18 cellular contexts compared by ENCODE assay signal in genomic region chr7:106219170-106219569, GRCh38.
DNase-seq lines count a peak whose midpoint lies in the region; ATAC-seq, FAIRE-seq and TF ChIP-seq lines count a peak whose summit lies in the region.
"Had no signal": no experiment of that assay in that cellular context is flagged by ENCODE, and none has a peak within 500 bp of the region (broad histone marks: within the 10 kb centered on the region; RNA-seq: fewer than 3 reads in every experiment).

No MANE protein-coding gene starts in this region.

- no peak overlapping the region for H3K4me3 ChIP-seq in left ventricle myocardium inferior
- no peak overlapping the region for H3K4me3 ChIP-seq in Loucy (ENCODE audit: low read length, poor library complexity, severe bottlenecking)
- no peak overlapping the region for H3K4me3 ChIP-seq in right cardiac atrium (ENCODE audit: low read length)
- H3K4me3 ChIP-seq in pancreas, result no peak overlapping the region
- H3K4me3 ChIP-seq: SJSA1 had no signal

- FAIRE-seq in pancreas (lab: Jason Lieb, UNC), result no peak
- FAIRE-seq: H1 had no signal

- no peaks in the 10 kb centered on the region for H4K20me1 ChIP-seq in Loucy (ENCODE audit: insufficient read depth, low read length, poor library complexity, severe bottlenecking)

- no peaks in the 10 kb centered on the region for H3F3A ChIP-seq in Loucy (ENCODE audit: low read depth)

- 0 out of 2 replicates have a peak overlapping the region, but pooled peaks have one; percentile 17 for H2AFZ ChIP-seq in Loucy (ENCODE audit: low read length)

- H3K27ac ChIP-seq in left ventricle myocardium inferior (replicated peaks) (peak overlapping the region; percentile 97), right cardiac atrium (ENCODE audit: low read length) (peak overlapping the region; percentile 39), pancreas (no peak overlapping the region)
- H3K27ac ChIP-seq: RWPE1, SJSA1 had no signal

- TF ChIP-seq CTCF in left ventricle myocardium inferior (IDR thresholded peaks at IDR 0.05; ENCODE audit: borderline replicate concordance), result no peak
- no peak for TF ChIP-seq CTCF in Loucy (conservative IDR thresholded peaks at IDR 0.05; ENCODE audit: low read length)
- no peak for TF ChIP-seq CTCF in pancreas (IDR thresholded peaks at IDR 0.05)

- H3K9me3 ChIP-seq in left ventricle myocardium inferior (replicated peaks) (no peaks in the 10 kb centered on the region), Loucy (ENCODE audit: insufficient read depth, low read depth, low read length) (no peaks in the 10 kb centered on the region), right cardiac atrium (ENCODE audit: control insufficient read depth, low read length) (no peaks in the 10 kb centered on the region), pancreas (no peaks in the 10 kb centered on the region)
- H3K9me3 ChIP-seq: SJSA1 had no signal

- 73% methylated on average over 3 of the region's 3 CpGs for WGBS in right cardiac atrium
- WGBS in pancreas, 2 donors, result 88 to 90% methylated on average over 3 of the region's 3 CpGs

- H3K27me3 ChIP-seq in left ventricle myocardium inferior (ENCODE audit: low read depth) (no peaks in the 10 kb centered on the region), Loucy (ENCODE audit: insufficient read depth, low read length, poor library complexity, severe bottlenecking) (no peaks in the 10 kb centered on the region), right cardiac atrium (ENCODE audit: control insufficient read depth, insufficient read depth) (no peaks in the 10 kb centered on the region), pancreas (no peaks in the 10 kb centered on the region)
- H3K27me3 ChIP-seq: SJSA1 had no signal

- H3K9me2 ChIP-seq in Loucy (replicated peaks; ENCODE audit: low read depth, low read length), result no peaks in the 10 kb centered on the region

- no peak overlapping the region for H3K4me2 ChIP-seq in Loucy (ENCODE audit: low read depth, low read length, poor library complexity, severe bottlenecking)

- H3K36me3 ChIP-seq in left ventricle myocardium inferior (no peaks in the 10 kb centered on the region), Loucy (ENCODE audit: insufficient read depth, low read length) (no peaks in the 10 kb centered on the region), pancreas (no peaks in the 10 kb centered on the region)
- H3K36me3 ChIP-seq: SJSA1 had no signal

- intact Hi-C loops in left ventricle myocardium inferior (cut with micrococcal nuclease), result loop anchor here (5.0 kb wide), 1 partner anchor 37 kb away; no protein-coding TSS in a partner anchor
- intact Hi-C loops in left ventricle myocardium superior (cut with micrococcal nuclease), result no loop called here
- intact Hi-C loops in right cardiac atrium (cut with DNase I), result no loop called here
- intact Hi-C loops in pancreas (cut with DNase I), result no loop called here

- H3K4me1 ChIP-seq in left ventricle myocardium inferior, result peaks cover 59% of the 10 kb centered on the region
- H3K4me1 ChIP-seq in Loucy (ENCODE audit: insufficient read depth, low read length, poor library complexity, severe bottlenecking), result no peaks in the 10 kb centered on the region
- H3K4me1 ChIP-seq in right cardiac atrium (ENCODE audit: control insufficient read depth, insufficient read depth, low read length), result peaks cover 15% of the 10 kb centered on the region
- peaks cover 12 to 18% (median 15%) of the 10 kb centered on the region in 3 donors for H3K4me1 ChIP-seq in pancreas

- no peak for ATAC-seq in left ventricle myocardium superior
- peak in 1 of 2 donors; percentile 46 for ATAC-seq in right cardiac atrium
- ATAC-seq in pancreas, result no peak
- ATAC-seq: PC-3 had no signal

- DNase-seq in left ventricle myocardium inferior, result no peak
- no peak for DNase-seq in left ventricle myocardium superior
- DNase-seq in right cardiac atrium, result no peak
- DNase-seq in stimulated activated CD4-positive, alpha-beta T cell treated with anti-CD3 and anti-CD28 coated beads, Interleukin-2, amount 100 ng/mL, for 24 hours, result no peak
- DNase-seq in pancreas, result no peak
- no peak for DNase-seq in AG08395 (ENCODE audit: low spot score)
- DNase-seq: C1 segment of cervical spinal cord; CD8-positive, alpha-beta memory T cell; KBM-7; MV-4-11; NCI-H1694 treated with DMSO at 0.1 percent for 48 hours; NCI-H345; NCI-H526; PC-3 had no signal

- no peaks in the 10 kb centered on the region for H3K79me2 ChIP-seq in Loucy (ENCODE audit: insufficient read depth, low read length)

- H3K9ac ChIP-seq in Loucy (ENCODE audit: low read depth, low read length, poor library complexity, severe bottlenecking), result no peak overlapping the region

Comparison
In these comparisons a context has a peak if more than half of its experiments do, and no peak if none do; other contexts are left out.
1. H3K27ac ChIP-seq: peak in left ventricle myocardium inferior (single experiment) and right cardiac atrium (single experiment); none in pancreas (0 of 4).